ENCODE assay signal across 22 cellular contexts in the genomic region with DNA sequence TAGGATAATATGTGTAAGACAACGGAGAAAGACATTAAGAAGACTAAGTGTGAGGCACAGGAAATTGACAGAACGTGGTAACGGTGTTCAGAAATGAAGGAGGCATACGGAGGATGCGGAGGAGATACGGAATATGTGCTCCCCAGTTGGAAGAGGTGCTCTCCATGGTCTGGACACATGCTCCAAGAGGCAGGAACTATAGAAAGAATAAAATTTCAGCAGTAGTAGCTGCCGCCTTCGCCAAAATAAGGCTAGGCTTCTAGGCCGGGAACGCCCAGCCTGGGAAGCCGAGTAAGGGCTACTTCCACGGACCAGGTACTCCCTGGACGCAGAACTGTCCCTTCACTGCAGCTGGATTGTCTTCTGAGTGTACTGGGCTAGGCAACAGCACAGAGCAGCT.
"Had no signal": no experiment of that assay in that cellular context is flagged by ENCODE, and none has a peak within 500 bp of the region (broad histone marks: within the 10 kb centered on the region; RNA-seq: fewer than 3 reads in every experiment).

No MANE protein-coding gene starts in this region.

- H3K27me3 ChIP-seq: testis had no signal

- DNase-seq: activated CD4-positive, alpha-beta T cell treated with anti-CD3 and anti-CD28 coated beads, Interleukin-2, amount 50 U/mL, for 1 hour; activated CD8-positive, alpha-beta memory T cell treated with anti-CD3 and anti-CD28 coated beads for 24 hours; activated CD8-positive, alpha-beta memory T cell treated with anti-CD3 and anti-CD28 coated beads, Interleukin-2, amount 50 U/mL, for 48 hours; activated effector memory CD4-positive, alpha-beta T cell treated with anti-CD3 and anti-CD28 coated beads, Interleukin-2, amount 50 U/mL, for 16 hours; activated naive CD4-positive, alpha-beta T cell treated with anti-CD3 and anti-CD28 coated beads, Interleukin-2, amount 50 U/mL, for 16 hours; activated T-cell treated with anti-CD3 and anti-CD28 coated beads, Interleukin-2, amount 50 U/mL, for 48 hours; dermis blood vessel endothelial cell; effector memory CD8-positive, alpha-beta T cell; esophagus squamous epithelium; left colon; occipital lobe; stimulated activated CD4-positive, alpha-beta T cell treated with anti-CD3 and anti-CD28 coated beads, Interleukin-4, amount 100 ng/mL, for 1 hour; stomach; T1000; testis had no signal

- H3K4me3 ChIP-seq: hepatocyte, lung, stomach had no signal

- ATAC-seq: activated CD4-positive, CD25-positive, alpha-beta regulatory T cell treated with anti-CD3 and anti-CD28 coated beads, Interleukin-2, amount 50 U/mL, for 24 hours; effector memory CD8-positive, alpha-beta T cell; left colon; stimulated activated effector memory CD8-positive, alpha-beta T cell treated with anti-CD3 and anti-CD28 coated beads, Interleukin-12 subunit alpha, Interleukin-12 subunit beta, amount 100 ng/mL, for 72 hours had no signal

- FAIRE-seq: islet of Langerhans had no signal

- H3K36me3 Mint-ChIP-seq: mesothelial cell of epicardium; stimulated activated effector memory CD8-positive, alpha-beta T cell treated with anti-CD3 and anti-CD28 coated beads, Interleukin-12 subunit alpha, Interleukin-12 subunit beta, amount 100 ng/mL, for 72 hours had no signal

- H3K4me3 Mint-ChIP-seq: stimulated activated effector memory CD8-positive, alpha-beta T cell treated with anti-CD3 and anti-CD28 coated beads, Interleukin-12 subunit alpha, Interleukin-12 subunit beta, amount 100 ng/mL, for 72 hours had no signal

- H3K27ac Mint-ChIP-seq: effector memory CD8-positive, alpha-beta T cell; mesothelial cell of epicardium; progenitor cell of endocrine pancreas; stimulated activated effector memory CD8-positive, alpha-beta T cell treated with anti-CD3 and anti-CD28 coated beads, Interleukin-12 subunit alpha, Interleukin-12 subunit beta, amount 100 ng/mL, for 72 hours had no signal

- H3K9me3 ChIP-seq: esophagus squamous epithelium, stomach, testis had no signal

- H3K27ac ChIP-seq: hepatocyte, testis had no signal

- H3K79me2 ChIP-seq: hepatocyte had no signal

- H2AFZ ChIP-seq: hepatocyte had no signal

- H3K36me3 ChIP-seq: stomach had no signal

- H3K9me3 Mint-ChIP-seq: effector memory CD8-positive, alpha-beta T cell; mesothelial cell of epicardium; stimulated activated effector memory CD8-positive, alpha-beta T cell treated with anti-CD3 and anti-CD28 coated beads, Interleukin-12 subunit alpha, Interleukin-12 subunit beta, amount 100 ng/mL, for 72 hours had no signal
